ENCODE assay signal across 12 cellular contexts in genomic region chr15:61049934-61050333, GRCh38.
DNase-seq lines count a peak whose midpoint lies in the region; ATAC-seq and TF ChIP-seq lines count a peak whose summit lies in the region.
"Had no signal": no experiment of that assay in that cellular context is flagged by ENCODE, and none has a peak within 500 bp of the region (broad histone marks: within the 10 kb centered on the region; RNA-seq: fewer than 3 reads in every experiment).

No MANE protein-coding gene starts in this region.

- H3K14ac ChIP-seq in trophoblast cell (ENCODE audit: low read length) = no peak overlapping the region

- no peak overlapping the region for H3K9ac ChIP-seq in trophoblast cell (ENCODE audit: low read length)

- no peak overlapping the region for H3K23ac ChIP-seq in trophoblast cell (ENCODE audit: low read length)

- no peak overlapping the region for H2BK12ac ChIP-seq in trophoblast cell (ENCODE audit: low read length)

- no peak overlapping the region for H4K91ac ChIP-seq in trophoblast cell (ENCODE audit: low read depth, low read length)

- no peak overlapping the region for H4K12ac ChIP-seq in trophoblast cell (ENCODE audit: low read depth, low read length)

- no peak overlapping the region for H2AK5ac ChIP-seq in trophoblast cell (ENCODE audit: low read length)

- H3K4me3 ChIP-seq in choroid plexus epithelial cell (ENCODE audit: low read depth, low read length) (no peak overlapping the region), trophoblast cell (ENCODE audit: low read depth, low read length) (no peak overlapping the region)
- no peak overlapping the region for H3K4me3 ChIP-seq in effector memory CD4-positive, alpha-beta T cell (ENCODE audit: insufficient read depth, low read depth, low read length, poor library complexity, severe bottlenecking)

- H3K27me3 ChIP-seq in trophoblast cell (ENCODE audit: insufficient read depth, low read length) = no peaks in the 10 kb centered on the region
- H3K27me3 ChIP-seq in effector memory CD4-positive, alpha-beta T cell (replicated peaks; ENCODE audit: control insufficient read depth, insufficient read depth, low read length, poor library complexity, severe bottlenecking) = no peaks in the 10 kb centered on the region

- no peaks in the 10 kb centered on the region for H3K79me1 ChIP-seq in trophoblast cell (ENCODE audit: low read length)

- no peak overlapping the region for H2AFZ ChIP-seq in trophoblast cell (ENCODE audit: insufficient read depth, low read length, poor library complexity)

- H3K79me2 ChIP-seq in trophoblast cell (ENCODE audit: control insufficient read depth, insufficient read depth, low read length, poor library complexity) = no peaks in the 10 kb centered on the region

- no peak overlapping the region for H3K18ac ChIP-seq in trophoblast cell (ENCODE audit: low read length)

- no peak for TF ChIP-seq CTCF in choroid plexus epithelial cell (conservative IDR thresholded peaks at IDR 0.05; ENCODE audit: low read depth, low read length)

- no peaks in the 10 kb centered on the region for H3K4me1 ChIP-seq in trophoblast cell (ENCODE audit: control insufficient read depth in 1 of 2, insufficient read depth in 2 of 2, low read length in 2 of 2)
- no peaks in the 10 kb centered on the region for H3K4me1 ChIP-seq in effector memory CD4-positive, alpha-beta T cell (ENCODE audit: control insufficient read depth, insufficient read depth, low read length, poor library complexity, severe bottlenecking)

- ATAC-seq in stimulated activated naive CD8-positive, alpha-beta T cell treated with anti-CD3 and anti-CD28 coated beads, Interleukin-15, Interleukin-2, amounts not matched to agents 100 U/mL and 50 U/mL, for 24 hours = no peak
- ATAC-seq in GM19023 (IDR thresholded peaks at IDR 0.05; ENCODE audit: unreplicated experiment) = no peak

- H3K4ac ChIP-seq in trophoblast cell (ENCODE audit: low read depth, low read length) = no peak overlapping the region

- no CpG with 5 or more reads among the region's 11 CpGs for WGBS in trophoblast cell (ENCODE audit: extremely low coverage, insufficient coverage, insufficient read length)

- H3K9me3 ChIP-seq in trophoblast cell (ENCODE audit: insufficient read depth, low read depth, low read length) = no peaks in the 10 kb centered on the region
- no peaks in the 10 kb centered on the region for H3K9me3 ChIP-seq in effector memory CD4-positive, alpha-beta T cell (ENCODE audit: control insufficient read depth, low read length)

- no peak overlapping the region for H2BK5ac ChIP-seq in trophoblast cell (ENCODE audit: low read depth, low read length, poor library complexity)

- no peaks in the 10 kb centered on the region for H3K36me3 ChIP-seq in trophoblast cell (ENCODE audit: control insufficient read depth in 1 of 2, insufficient read depth in 2 of 2, low read length in 2 of 2)
- H3K36me3 ChIP-seq in effector memory CD4-positive, alpha-beta T cell (ENCODE audit: control insufficient read depth, insufficient read depth, low read length) = no peaks in the 10 kb centered on the region

- DNase-seq in EL (peak; percentile 57), M059J (ENCODE audit: low read depth) (peak; percentile 83), choroid plexus epithelial cell (ENCODE audit: low read depth) (peak; percentile 94), trophoblast cell (peak; percentile 14 to 22), medulla oblongata (ENCODE audit: extremely low spot score) (no peak)
- no peak for DNase-seq in stimulated activated naive CD8-positive, alpha-beta T cell treated with anti-CD3 and anti-CD28 coated beads, Interleukin-15, Interleukin-2, amounts not matched to agents 100 U/mL and 50 U/mL, for 24 hours
- DNase-seq in effector memory CD4-positive, alpha-beta T cell = no peak
- DNase-seq: activated CD4-positive, alpha-beta memory T cell treated with anti-CD3 and anti-CD28 coated beads, Interleukin-2, amount 10 ng/mL, durations not matched to agents 7 days and 5 days; activated naive CD4-positive, alpha-beta T cell; NCI-H187 treated with DMSO at 0.1 percent for 48 hours; posterior cingulate gyrus had no signal

- no peak overlapping the region for H3K27ac ChIP-seq in trophoblast cell (ENCODE audit: low read depth, low read length)
- no peak overlapping the region for H3K27ac ChIP-seq in effector memory CD4-positive, alpha-beta T cell (ENCODE audit: insufficient read depth, low read length, poor library complexity, severe bottlenecking)

- H2BK120ac ChIP-seq in trophoblast cell (ENCODE audit: insufficient read depth, low read length, poor library complexity) = no peak overlapping the region

- no peak overlapping the region for H4K8ac ChIP-seq in trophoblast cell (ENCODE audit: low read depth, low read length)

- H3K4me2 ChIP-seq in trophoblast cell (ENCODE audit: low read length) = no peak overlapping the region

Comparison
In these comparisons a context has a peak if more than half of its experiments do, and no peak if none do; other contexts are left out.
1. DNase-seq: peak in EL (single experiment), M059J (single experiment), choroid plexus epithelial cell (single experiment) and trophoblast cell (2 of 2); none in medulla oblongata (single experiment), stimulated activated naive CD8-positive, alpha-beta T cell treated with anti-CD3 and anti-CD28 coated beads, Interleukin-15, Interleukin-2, amounts not matched to agents 100 U/mL and 50 U/mL, for 24 hours (single experiment) and effector memory CD4-positive, alpha-beta T cell (0 of 3).